ENCODE assay signal across 35 cellular contexts in genomic region chr2:74307720-74308119, GRCh38.
"Had no signal": no experiment of that assay in that cellular context is flagged by ENCODE, and none has a peak within 500 bp of the region (broad histone marks: within the 10 kb centered on the region; RNA-seq: fewer than 3 reads in every experiment).

No MANE protein-coding gene starts in this region.

- H3K27ac ChIP-seq: KMS-11 had no signal

- DNase-seq: Karpas-422, Kasumi-1, MG63, MM.1S, MV-4-11, NCI-H1048, NCI-H1092, NCI-H1092 treated with DMSO at 0.1 percent for 48 hours, NCI-H1105, NCI-H1105 treated with DMSO at 0.1 percent for 48 hours, NCI-H1417, NCI-H1417 treated with DMSO at 0.1 percent for 48 hours, NCI-H1436, NCI-H1436 treated with DMSO at 0.1 percent for 48 hours, NCI-H146, NCI-H1694, NCI-H1694 treated with DMSO at 0.1 percent for 48 hours, NCI-H187, NCI-H187 treated with DMSO at 0.1 percent for 48 hours, NCI-H1930, NCI-H2029, NCI-H2029 treated with DMSO at 0.1 percent for 48 hours, NCI-H2081, NCI-H2081 treated with DMSO at 0.1 percent for 48 hours, NCI-H2107, NCI-H2171, NCI-H2171 treated with DMSO at 0.1 percent for 48 hours, NCI-H2227 treated with DMSO at 0.1 percent for 48 hours, NCI-H226, NCI-H345, NCI-H446, NCI-H446 treated with DMSO at 0.1 percent for 48 hours, NCI-H510A, NCI-H510A treated with DMSO at 0.1 percent for 48 hours had no signal

- H3K4me3 ChIP-seq: MG63 had no signal

- H3K27me3 ChIP-seq: MG63 had no signal

- H3K4me2 ChIP-seq: KMS-11 had no signal

- H3K9me3 ChIP-seq: MG63 had no signal

- H3K9ac ChIP-seq: KMS-11 had no signal

- H3K36me3 ChIP-seq: MG63 had no signal
